In genomic region chr2:133733856-133734255, GRCh38 we compare ENCODE assay signal across 22 cellular contexts.
DNase-seq lines count a peak whose midpoint lies in the region; TF ChIP-seq lines count a peak whose summit lies in the region.
"Had no signal": no experiment of that assay in that cellular context is flagged by ENCODE, and none has a peak within 500 bp of the region (broad histone marks: within the 10 kb centered on the region; RNA-seq: fewer than 3 reads in every experiment).

No MANE protein-coding gene starts in this region.

- CTCF ChIA-PET in activated CD4-positive, alpha-beta memory T cell treated with anti-CD3 and anti-CD28 coated beads, Interleukin-2, amount 10 ng/mL, durations not matched to agents 7 days and 5 days (lab: Charles Lee) = no interaction called here

- H3K27ac ChIP-seq in effector memory CD4-positive, alpha-beta T cell (ENCODE audit: insufficient read depth, low read length, poor library complexity, severe bottlenecking) = no peak overlapping the region
- H3K27ac ChIP-seq: C4-2B, cardiac muscle cell, psoas muscle, thoracic aorta, VCaP had no signal

- no peak overlapping the region for H3K4me3 ChIP-seq in fibroblast of pulmonary artery (replicated peaks; ENCODE audit: low read depth, low read length)
- H3K4me3 ChIP-seq in effector memory CD4-positive, alpha-beta T cell (ENCODE audit: insufficient read depth, low read depth, low read length, poor library complexity, severe bottlenecking) = no peak overlapping the region
- H3K4me3 ChIP-seq: cardiac muscle cell, psoas muscle, thoracic aorta had no signal

- no peaks in the 10 kb centered on the region for H3K36me3 Mint-ChIP-seq in activated CD4-positive, alpha-beta memory T cell treated with anti-CD3 and anti-CD28 coated beads, Interleukin-2, amount 10 ng/mL, durations not matched to agents 7 days and 5 days (ENCODE audit: low read depth)
- H3K36me3 Mint-ChIP-seq: activated naive CD8-positive, alpha-beta T cell; memory B cell; stimulated activated effector memory CD8-positive, alpha-beta T cell treated with anti-CD3 and anti-CD28 coated beads, Interleukin-12 subunit alpha, Interleukin-12 subunit beta, amount 100 ng/mL, for 72 hours had no signal

- no peak overlapping the region for H3K27ac Mint-ChIP-seq in activated CD4-positive, alpha-beta memory T cell treated with anti-CD3 and anti-CD28 coated beads, Interleukin-2, amount 10 ng/mL, durations not matched to agents 7 days and 5 days
- H3K27ac Mint-ChIP-seq: activated naive CD8-positive, alpha-beta T cell; activated T-cell treated with anti-CD3 and anti-CD28 coated beads, Interleukin-2, amount 50 U/mL, for 24 hours; memory B cell; stimulated activated effector memory CD8-positive, alpha-beta T cell treated with anti-CD3 and anti-CD28 coated beads, Interleukin-12 subunit alpha, Interleukin-12 subunit beta, amount 100 ng/mL, for 72 hours had no signal

- no peaks in the 10 kb centered on the region for H3K9me3 ChIP-seq in effector memory CD4-positive, alpha-beta T cell (ENCODE audit: control insufficient read depth, low read length)
- H3K9me3 ChIP-seq: psoas muscle, thoracic aorta had no signal

- H3K27me3 ChIP-seq in effector memory CD4-positive, alpha-beta T cell (replicated peaks; ENCODE audit: control insufficient read depth, insufficient read depth, low read length, poor library complexity, severe bottlenecking) = no peaks in the 10 kb centered on the region
- H3K27me3 ChIP-seq: cardiac muscle cell had no signal

- DNase-seq in EH (ENCODE audit: low read depth) (peak; percentile 99), M059J (ENCODE audit: low read depth) (peak; percentile 98), fibroblast of pulmonary artery (ENCODE audit: low read depth) (peak; percentile 39), renal cortical epithelial cell (ENCODE audit: low read depth) (peak; percentile 14), HuH-7.5 (ENCODE audit: low spot score) (no peak), UCSD-AML1 (lab: John Stamatoyannopoulos, UW; ENCODE audit: unreplicated experiment) (no peak)
- DNase-seq in effector memory CD4-positive, alpha-beta T cell = no peak
- no peak for DNase-seq in activated CD4-positive, alpha-beta memory T cell treated with anti-CD3 and anti-CD28 coated beads, Interleukin-2, amount 10 ng/mL, durations not matched to agents 7 days and 5 days
- DNase-seq: activated CD4-positive, alpha-beta T cell treated with anti-CD3 and anti-CD28 coated beads, Interleukin-2, amount 50 U/mL, for 4 hours; activated T-cell treated with anti-CD3 and anti-CD28 coated beads, Interleukin-2, amount 50 U/mL, for 24 hours; NCI-H2081; NCI-H510A treated with DMSO at 0.1 percent for 48 hours; nephron progenitor cell; psoas muscle; T-helper 1 cell had no signal

- H3K9me3 Mint-ChIP-seq in activated CD4-positive, alpha-beta memory T cell treated with anti-CD3 and anti-CD28 coated beads, Interleukin-2, amount 10 ng/mL, durations not matched to agents 7 days and 5 days = peaks cover 2% of the 10 kb centered on the region
- H3K9me3 Mint-ChIP-seq: activated T-cell treated with anti-CD3 and anti-CD28 coated beads, Interleukin-2, amount 50 U/mL, for 24 hours; memory B cell; nephron progenitor cell had no signal

- POLR2A ChIA-PET in activated CD4-positive, alpha-beta memory T cell treated with anti-CD3 and anti-CD28 coated beads, Interleukin-2, amount 10 ng/mL, durations not matched to agents 7 days and 5 days (lab: Charles Lee) = no interaction called here

- no peaks in the 10 kb centered on the region for H3K27me3 Mint-ChIP-seq in activated CD4-positive, alpha-beta memory T cell treated with anti-CD3 and anti-CD28 coated beads, Interleukin-2, amount 10 ng/mL, durations not matched to agents 7 days and 5 days
- H3K27me3 Mint-ChIP-seq: activated T-cell treated with anti-CD3 and anti-CD28 coated beads, Interleukin-2, amount 50 U/mL, for 24 hours had no signal

- TF ChIP-seq CTCF in fibroblast of pulmonary artery (IDR thresholded peaks at IDR 0.05; ENCODE audit: low read length, missing control alignments) = no peak

- no peak overlapping the region for H3K4me3 Mint-ChIP-seq in activated CD4-positive, alpha-beta memory T cell treated with anti-CD3 and anti-CD28 coated beads, Interleukin-2, amount 10 ng/mL, durations not matched to agents 7 days and 5 days
- H3K4me3 Mint-ChIP-seq: activated naive CD8-positive, alpha-beta T cell; activated T-cell treated with anti-CD3 and anti-CD28 coated beads, Interleukin-2, amount 50 U/mL, for 24 hours; memory B cell; nephron progenitor cell; stimulated activated effector memory CD8-positive, alpha-beta T cell treated with anti-CD3 and anti-CD28 coated beads, Interleukin-12 subunit alpha, Interleukin-12 subunit beta, amount 100 ng/mL, for 72 hours had no signal

- H3K4me1 Mint-ChIP-seq in activated CD4-positive, alpha-beta memory T cell treated with anti-CD3 and anti-CD28 coated beads, Interleukin-2, amount 10 ng/mL, durations not matched to agents 7 days and 5 days = no peaks in the 10 kb centered on the region
- H3K4me1 Mint-ChIP-seq: stimulated activated effector memory CD8-positive, alpha-beta T cell treated with anti-CD3 and anti-CD28 coated beads, Interleukin-12 subunit alpha, Interleukin-12 subunit beta, amount 100 ng/mL, for 72 hours had no signal

- no peaks in the 10 kb centered on the region for H3K4me1 ChIP-seq in effector memory CD4-positive, alpha-beta T cell (ENCODE audit: control insufficient read depth, insufficient read depth, low read length, poor library complexity, severe bottlenecking)
- H3K4me1 ChIP-seq: psoas muscle had no signal

- H3K36me3 ChIP-seq in effector memory CD4-positive, alpha-beta T cell (ENCODE audit: control insufficient read depth, insufficient read depth, low read length) = no peaks in the 10 kb centered on the region
- H3K36me3 ChIP-seq: cardiac muscle cell, thoracic aorta had no signal

Comparison
In these comparisons a context has a peak if more than half of its experiments do, and no peak if none do; other contexts are left out.
1. DNase-seq: peak in EH (single experiment), M059J (single experiment), fibroblast of pulmonary artery (single experiment) and renal cortical epithelial cell (single experiment); none in effector memory CD4-positive, alpha-beta T cell (0 of 3), activated CD4-positive, alpha-beta memory T cell treated with anti-CD3 and anti-CD28 coated beads, Interleukin-2, amount 10 ng/mL, durations not matched to agents 7 days and 5 days (single experiment), HuH-7.5 (single experiment) and UCSD-AML1 (single experiment).